ENCODE assay signal across 22 cellular contexts in genomic region chr3:45617430-45618080, GRCh38. TPM values are rescaled to one million over a fixed set of nuclear protein-coding genes. Genes with fewer than 3 reads are reported as not detected.
DNase-seq lines count a peak whose midpoint lies in the region; ATAC-seq, FAIRE-seq and TF ChIP-seq lines count a peak whose summit lies in the region.
"Had no signal": no experiment of that assay in that cellular context is flagged by ENCODE, and none has a peak within 500 bp of the region (broad histone marks: within the 10 kb centered on the region; RNA-seq: fewer than 3 reads in every experiment).

No MANE protein-coding gene starts in this region.

- peak in 1 of 2 experiments; percentile 64 for DNase-seq in A549 (ENCODE audit: low read depth in 1 of 2, low spot score in 1 of 2)
- peak; percentile 5 for DNase-seq in MM.1S
- DNase-seq in fibroblast of lung (ENCODE audit: low read depth in 2 of 2), result no peak
- peak in 5 of 6 donors; percentile 76 to 83 (median 79) for DNase-seq in pancreas
- DNase-seq in naive thymus-derived CD4-positive, alpha-beta T cell, result no peak
- DNase-seq in frontal cortex (ENCODE audit: low spot score in 2 of 2), result no peak
- no peak for DNase-seq in C1 segment of cervical spinal cord (lab: John Stamatoyannopoulos, UW)
- DNase-seq in NCI-H187 (lab: John Stamatoyannopoulos, UW), result no peak
- DNase-seq: erythroblast; GM23248; NCI-H146; NCI-H2227 treated with DMSO at 0.1 percent for 48 hours; NK-92 treated with Interleukin-12 subunit alpha and Interleukin-12 subunit beta, amount 100 ng/mL, for 24 hours; ovary; RPMI8226; stimulated activated naive CD8-positive, alpha-beta T cell treated with anti-CD3 and anti-CD28 coated beads, Interleukin-15, Interleukin-2, amounts not matched to agents 100 U/mL and 50 U/mL, for 24 hours; T-helper 1 cell; WERI-Rb-1 had no signal

- H3K27me3 ChIP-seq in MM.1S (replicated peaks; ENCODE audit: insufficient read depth, low read length) (no peaks in the 10 kb centered on the region), fibroblast of lung (ENCODE audit: control insufficient read depth, insufficient read depth, low read length) (no peaks in the 10 kb centered on the region), pancreas (no peaks in the 10 kb centered on the region)
- H3K27me3 ChIP-seq in naive thymus-derived CD4-positive, alpha-beta T cell (ENCODE audit: control insufficient read depth in 2 of 2, insufficient read depth in 2 of 2, low read length in 2 of 2), result no peaks in the 10 kb centered on the region
- H3K27me3 ChIP-seq: heart right ventricle, ovary had no signal

- H3K36me3 ChIP-seq in MM.1S (replicated peaks; ENCODE audit: insufficient read depth, low read length) (no peaks in the 10 kb centered on the region; the same call in 1 of the 2 replicates), fibroblast of lung (ENCODE audit: control insufficient read depth, insufficient read depth, low read length) (peaks cover 3% of the 10 kb centered on the region), pancreas (no peaks in the 10 kb centered on the region)
- H3K36me3 ChIP-seq in naive thymus-derived CD4-positive, alpha-beta T cell (ENCODE audit: control insufficient read depth in 2 of 3, insufficient read depth in 3 of 3, low read length in 3 of 3), result peaks cover 0 to 10% (median 0%) of the 10 kb centered on the region in 3 experiments
- H3K36me3 ChIP-seq: ovary, WERI-Rb-1 had no signal

- H3F3A ChIP-seq in MM.1S (ENCODE audit: insufficient read depth, low read length), result peaks cover 15% of the 10 kb centered on the region

- H2AFZ ChIP-seq in MM.1S (ENCODE audit: low read length) (no peak overlapping the region), fibroblast of lung (ENCODE audit: low read length) (no peak overlapping the region)
- H2AFZ ChIP-seq: GM23248 had no signal

- H3K4me1 ChIP-seq in A549 (peaks cover 96% of the 10 kb centered on the region), MM.1S (ENCODE audit: low read length) (peaks cover 19% of the 10 kb centered on the region), fibroblast of lung (ENCODE audit: control insufficient read depth, extremely low read depth, insufficient read depth, low read length) (peaks cover 16% of the 10 kb centered on the region), pancreas (peaks cover 23 to 44% (median 29%) of the 10 kb centered on the region in 3 donors)
- no peaks in the 10 kb centered on the region for H3K4me1 ChIP-seq in naive thymus-derived CD4-positive, alpha-beta T cell (ENCODE audit: control insufficient read depth in 2 of 2, insufficient read depth in 2 of 2, low read length in 2 of 2)

- H3K27ac ChIP-seq in A549 (peak overlapping the region; percentile 89 to 94), MM.1S (ENCODE audit: low read length) (no peak overlapping the region), fibroblast of lung (ENCODE audit: insufficient read depth, low read length) (peak overlapping the region; percentile 6), pancreas (peak overlapping the region; percentile 50 to 75 (median 62))
- H3K27ac ChIP-seq in naive thymus-derived CD4-positive, alpha-beta T cell (ENCODE audit: low read depth, low read length), result no peak overlapping the region
- H3K27ac ChIP-seq: GM23248, ovary, WERI-Rb-1 had no signal

- H3K4me1 Mint-ChIP-seq in naive thymus-derived CD4-positive, alpha-beta T cell, result peaks cover 9 to 19% (median 13%) of the 10 kb centered on the region in 7 donors

- POLR2A ChIA-PET in A549 (lab: Yijun Ruan, JAX), result interaction anchor here (0.6 to 0.9 kb wide), 2 partner anchors 24 to 41 kb away, joined by 3 to 8 read pairs; no protein-coding TSS in a partner anchor
- POLR2A ChIA-PET in naive thymus-derived CD4-positive, alpha-beta T cell (lab: Charles Lee), result no interaction called here

- H3K4me3 ChIP-seq in A549, result peak overlapping the region; percentile 22; the same call in 1 of the 3 replicates
- H3K4me3 ChIP-seq in MM.1S (ENCODE audit: low read length), result no peak overlapping the region
- no peak overlapping the region for H3K4me3 ChIP-seq in fibroblast of lung (replicated peaks in 1 of 4; ENCODE audit: control extremely low read depth in 1 of 4, insufficient read depth in 1 of 4, low read depth in 3 of 4, low read length in 4 of 4)
- H3K4me3 ChIP-seq in pancreas, result peak overlapping the region in 1 of 4 donors; percentile 1
- H3K4me3 ChIP-seq in naive thymus-derived CD4-positive, alpha-beta T cell (ENCODE audit: low read length), result no peak overlapping the region
- H3K4me3 ChIP-seq: GM23248, heart right ventricle, ovary, smooth muscle cell had no signal

- CTCF ChIA-PET in A549 (lab: Yijun Ruan, JAX), result interaction anchor here (0.8 to 2.0 kb wide), 6 partner anchors 8 to 39 kb away, joined by 3 to 11 read pairs (median 3); no protein-coding TSS in a partner anchor
- CTCF ChIA-PET in naive thymus-derived CD4-positive, alpha-beta T cell (lab: Charles Lee), result no interaction called here

- H3K36me3 Mint-ChIP-seq in naive thymus-derived CD4-positive, alpha-beta T cell, result peaks cover 7 to 46% (median 15%) of the 10 kb centered on the region in 5 donors

- ATAC-seq in A549, result peak; percentile 64 to 70
- peak; percentile 82 to 89 (median 86) for ATAC-seq in pancreas
- ATAC-seq in naive thymus-derived CD4-positive, alpha-beta T cell, result no peak
- ATAC-seq: stimulated activated naive CD8-positive, alpha-beta T cell treated with anti-CD3 and anti-CD28 coated beads, Interleukin-15, Interleukin-2, amounts not matched to agents 100 U/mL and 50 U/mL, for 24 hours had no signal

- H3K9me3 Mint-ChIP-seq in naive thymus-derived CD4-positive, alpha-beta T cell, result no peaks in the 10 kb centered on the region
- H3K9me3 Mint-ChIP-seq: dendritic cell treated with granulocyte-macrophage colony-stimulating factor and Interleukin-4, amounts not matched to agents 40 ng/mL and 50 ng/mL, for 4 days had no signal

- 3% methylated on average over 9 of the region's 9 CpGs for WGBS in A549 (ENCODE audit: missing lambda C conversion rate)
- 14 to 17% methylated on average over 9 of the region's 9 CpGs for WGBS in pancreas, 2 donors

- H3K4me2 ChIP-seq in A549 (peak overlapping the region; percentile 88), MM.1S (ENCODE audit: low read depth, low read length) (no peak overlapping the region), fibroblast of lung (ENCODE audit: extremely low read depth, insufficient read depth, low read length) (no peak overlapping the region)
- H3K4me2 ChIP-seq: smooth muscle cell had no signal

- H3K79me2 ChIP-seq in MM.1S (ENCODE audit: low read length) (peaks cover 93% of the 10 kb centered on the region), fibroblast of lung (ENCODE audit: control insufficient read depth, insufficient read depth, low read length) (peaks cover 68% of the 10 kb centered on the region)

- peak overlapping the region in 1 of 9 donors; percentile 13 for H3K27ac Mint-ChIP-seq in naive thymus-derived CD4-positive, alpha-beta T cell
- H3K27ac Mint-ChIP-seq: dendritic cell treated with granulocyte-macrophage colony-stimulating factor and Interleukin-4, amounts not matched to agents 40 ng/mL and 50 ng/mL, for 4 days had no signal

- TF ChIP-seq POLR2A in A549 (IDR thresholded peaks at IDR 0.05; ENCODE audit: low read length), result no peak

- H3K9me2 ChIP-seq in MM.1S (replicated peaks; ENCODE audit: insufficient read depth, low read length), result no peaks in the 10 kb centered on the region

- TF ChIP-seq EP300 in A549 (IDR thresholded peaks at IDR 0.05), result no peak

- H3K9me3 ChIP-seq in A549 (no peaks in the 10 kb centered on the region), MM.1S (replicated peaks; ENCODE audit: insufficient read depth, low read length) (no peaks in the 10 kb centered on the region), fibroblast of lung (ENCODE audit: control insufficient read depth, insufficient read depth, low read depth, low read length) (no peaks in the 10 kb centered on the region), pancreas (no peaks in the 10 kb centered on the region)
- no peaks in the 10 kb centered on the region for H3K9me3 ChIP-seq in naive thymus-derived CD4-positive, alpha-beta T cell (ENCODE audit: control insufficient read depth in 2 of 3, low read length in 3 of 3)
- H3K9me3 ChIP-seq: heart right ventricle, ovary had no signal

- H3K4me3 Mint-ChIP-seq in naive thymus-derived CD4-positive, alpha-beta T cell, result no peak overlapping the region
- H3K4me3 Mint-ChIP-seq: dendritic cell treated with granulocyte-macrophage colony-stimulating factor and Interleukin-4, amounts not matched to agents 40 ng/mL and 50 ng/mL, for 4 days had no signal

- H4K20me1 ChIP-seq in MM.1S (ENCODE audit: insufficient read depth, low read length), result peaks cover 24% of the 10 kb centered on the region
- H4K20me1 ChIP-seq in fibroblast of lung (ENCODE audit: control insufficient read depth, extremely low read depth, insufficient read depth, low read length), result no peaks in the 10 kb centered on the region

- no peak for TF ChIP-seq RAD21 in A549 (conservative IDR thresholded peaks at IDR 0.05 in 1 of 2, IDR thresholded peaks at IDR 0.05 in 1 of 2)

- no peak overlapping the region for H3K9ac ChIP-seq in MM.1S (ENCODE audit: low read length)
- H3K9ac ChIP-seq in fibroblast of lung (ENCODE audit: insufficient read depth, low read length), result no peak overlapping the region
- H3K9ac ChIP-seq: GM23248 had no signal

- no peaks in the 10 kb centered on the region for H3K27me3 Mint-ChIP-seq in naive thymus-derived CD4-positive, alpha-beta T cell
- H3K27me3 Mint-ChIP-seq: dendritic cell treated with granulocyte-macrophage colony-stimulating factor and Interleukin-4, amounts not matched to agents 40 ng/mL and 50 ng/mL, for 4 days had no signal

- intact Hi-C loops in pancreas (cut with DNase I), result no loop called here
- intact Hi-C loops in naive thymus-derived CD4-positive, alpha-beta T cell (cut with micrococcal nuclease), result no loop called here

- no peak for TF ChIP-seq CTCF in A549 (IDR thresholded peaks at IDR 0.05)
- no peak for TF ChIP-seq CTCF in MM.1S (IDR thresholded peaks at IDR 0.05; ENCODE audit: low read length)
- TF ChIP-seq CTCF in fibroblast of lung (conservative IDR thresholded peaks at IDR 0.05 in 1 of 2, IDR thresholded peaks at IDR 0.05 in 1 of 2; ENCODE audit: low read depth in 1 of 2, low read length in 2 of 2), result no peak
- TF ChIP-seq CTCF in pancreas (IDR thresholded peaks at IDR 0.05), result no peak

- FAIRE-seq in A549 (lab: Jason Lieb, UNC) (no peak), pancreas (lab: Jason Lieb, UNC) (no peak), frontal cortex (lab: Jason Lieb, UNC) (no peak)
- FAIRE-seq: GM12892 had no signal

RNA-seq across cellular contexts. Expression of gene LIMD1, which starts 23.0 kb away (rescaled TPM):
- polyA plus RNA-seq in A549 (2011; rRNA removed), result 30.7 and 38.6 TPM in 2 replicates
- 14.9 and 20.0 TPM in 2 replicates for polyA plus RNA-seq in A549 (2012; cell fraction: cytosol; rRNA removed)
- polyA plus RNA-seq in A549 (2012; cell fraction: nucleus; rRNA removed), result 48.7 and 51.2 TPM in 2 replicates
- 17.4 to 18.8 TPM (median 18.8 TPM) in 3 replicates for polyA plus RNA-seq in A549 (2017; fragmentation: RNase III; extraction: RNeasy Plus Mini Kit Qiagen cat#74134 plus additional on column Dnase treatment)
- 95.4 and 109 TPM in 2 replicates for polyA minus RNA-seq in A549 (2011; rRNA and poly(A)+ RNA removed)
- total RNA-seq in fibroblast of lung, result 20.0 and 33.9 TPM in 2 replicates
- 16.0 and 16.8 TPM in 2 replicates for polyA plus RNA-seq in fibroblast of lung
- polyA plus RNA-seq in fibroblast of lung (2012), result 19.7 and 20.4 TPM in 2 replicates
- 148 and 253 TPM in 2 replicates for polyA minus RNA-seq in fibroblast of lung (ENCODE audit: low replicate concordance)
- total RNA-seq in pancreas, result 10 to 100 TPM; 13.9 to 27.9 (median 17.6) TPM
- polyA plus RNA-seq in pancreas, result 10 to 100 TPM in 1 of 2 donors, 1 to 10 TPM in 1; 5.8 to 11.6 TPM
- total RNA-seq in naive thymus-derived CD4-positive, alpha-beta T cell, result 10 to 100 TPM; 26.0 to 49.3 (median 28.6) TPM
- 1 to 10 TPM; 5.9 to 6.1 TPM for polyA plus RNA-seq in naive thymus-derived CD4-positive, alpha-beta T cell
- total RNA-seq in frontal cortex, result 5.3 TPM

Comparison
In these comparisons a context has a peak if more than half of its experiments do, and no peak if none do; other contexts are left out.
1. DNase-seq: peak in MM.1S (single experiment) and pancreas (5 of 6); none in fibroblast of lung (0 of 2), naive thymus-derived CD4-positive, alpha-beta T cell (0 of 9), frontal cortex (0 of 2), C1 segment of cervical spinal cord (0 of 14) and NCI-H187 (0 of 2).
2. H3K27ac ChIP-seq: peak in A549 (2 of 2), fibroblast of lung (single experiment) and pancreas (4 of 4); none in MM.1S (single experiment) and naive thymus-derived CD4-positive, alpha-beta T cell (single experiment).